In genomic region chr2:240831594-240832204, GRCh38 we compare ENCODE assay signal across 8 cellular contexts. TPM values are rescaled to one million over a fixed set of nuclear protein-coding genes. Genes with fewer than 3 reads are reported as not detected.
DNase-seq lines count a peak whose midpoint lies in the region; ATAC-seq and FAIRE-seq lines count a peak whose summit lies in the region.

No MANE protein-coding gene starts in this region.

- H3K9me3 Mint-ChIP-seq in activated CD4-positive, alpha-beta T cell treated with anti-CD3 and anti-CD28 coated beads, Interleukin-2, amount 10 ng/mL, durations not matched to agents 7 days and 5 days = no peaks in the 10 kb centered on the region
- H3K9me3 Mint-ChIP-seq in activated T-helper 2 cell treated with anti-CD3 and anti-CD28 coated beads, Interferon-gamma antibody, Interleukin-2, Interleukin-4, amounts not matched to agents 10 μg/mL and 5 μg/mL and 100 μg/mL, durations not matched to agents 14 hours and 24 hours and 36 hours = no peaks in the 10 kb centered on the region
- no peaks in the 10 kb centered on the region for H3K9me3 Mint-ChIP-seq in stimulated activated naive CD8-positive, alpha-beta T cell treated with anti-CD3 and anti-CD28 coated beads, Interleukin-15, amount 100 ng/mL, for 72 hours

- DNase-seq in activated CD4-positive, alpha-beta T cell treated with anti-CD3 and anti-CD28 coated beads, Interleukin-2, amount 10 ng/mL, durations not matched to agents 7 days and 5 days = no peak
- DNase-seq in activated CD4-positive, alpha-beta T cell treated with anti-CD3 and anti-CD28 coated beads for 48 hours = no peak
- no peak for DNase-seq in activated T-helper 2 cell treated with anti-CD3 and anti-CD28 coated beads, Interferon-gamma antibody, Interleukin-2, Interleukin-4, amounts not matched to agents 10 μg/mL and 5 μg/mL and 100 μg/mL, durations not matched to agents 14 hours and 24 hours and 36 hours (ENCODE audit: low spot score)
- DNase-seq in stimulated activated naive CD8-positive, alpha-beta T cell treated with anti-CD3 and anti-CD28 coated beads, Interleukin-15, amount 100 ng/mL, for 72 hours = no peak
- DNase-seq in HTR-8/SVneo (ENCODE audit: insufficient read length, low spot score) = no peak

- H3K9ac ChIP-seq in iPS-20b (ENCODE audit: low read depth, low read length) = no peak overlapping the region

- no peaks in the 10 kb centered on the region for H3K9me3 ChIP-seq in iPS-20b (ENCODE audit: insufficient read depth, low read depth, low read length)

- no peaks in the 10 kb centered on the region for H3K36me3 ChIP-seq in iPS-20b (ENCODE audit: insufficient read depth, low read depth, low read length)

- no peaks in the 10 kb centered on the region for H3K4me1 ChIP-seq in iPS-20b (ENCODE audit: insufficient read depth, low read length)

- peaks cover 37% of the 10 kb centered on the region for H3K27me3 Mint-ChIP-seq in activated CD4-positive, alpha-beta T cell treated with anti-CD3 and anti-CD28 coated beads, Interleukin-2, amount 10 ng/mL, durations not matched to agents 7 days and 5 days
- H3K27me3 Mint-ChIP-seq in activated T-helper 2 cell treated with anti-CD3 and anti-CD28 coated beads, Interferon-gamma antibody, Interleukin-2, Interleukin-4, amounts not matched to agents 10 μg/mL and 5 μg/mL and 100 μg/mL, durations not matched to agents 14 hours and 24 hours and 36 hours (ENCODE audit: low read depth) = peaks cover 18% of the 10 kb centered on the region
- peaks cover 50% of the 10 kb centered on the region for H3K27me3 Mint-ChIP-seq in stimulated activated naive CD8-positive, alpha-beta T cell treated with anti-CD3 and anti-CD28 coated beads, Interleukin-15, amount 100 ng/mL, for 72 hours

- CTCF ChIA-PET in activated CD4-positive, alpha-beta T cell treated with anti-CD3 and anti-CD28 coated beads, Interleukin-2, amount 10 ng/mL, durations not matched to agents 7 days and 5 days (lab: Charles Lee) = no interaction called here

- H3K27ac ChIP-seq in iPS-20b (ENCODE audit: low read length) = no peak overlapping the region

- POLR2A ChIA-PET in activated CD4-positive, alpha-beta T cell treated with anti-CD3 and anti-CD28 coated beads, Interleukin-2, amount 10 ng/mL, durations not matched to agents 7 days and 5 days (lab: Charles Lee) = no interaction called here

- H3K27ac Mint-ChIP-seq in activated CD4-positive, alpha-beta T cell treated with anti-CD3 and anti-CD28 coated beads, Interleukin-2, amount 10 ng/mL, durations not matched to agents 7 days and 5 days = peak overlapping the region; percentile 57
- no peak overlapping the region for H3K27ac Mint-ChIP-seq in activated T-helper 2 cell treated with anti-CD3 and anti-CD28 coated beads, Interferon-gamma antibody, Interleukin-2, Interleukin-4, amounts not matched to agents 10 μg/mL and 5 μg/mL and 100 μg/mL, durations not matched to agents 14 hours and 24 hours and 36 hours
- H3K27ac Mint-ChIP-seq in stimulated activated naive CD8-positive, alpha-beta T cell treated with anti-CD3 and anti-CD28 coated beads, Interleukin-15, amount 100 ng/mL, for 72 hours = peak overlapping the region in 1 of 2 donors; percentile 46

- FAIRE-seq in HTR-8/SVneo (lab: Jason Lieb, UNC) = no peak

- H3K27me3 ChIP-seq in iPS-20b (ENCODE audit: insufficient read depth, low read length) = peaks cover 55% of the 10 kb centered on the region

- H3K4me3 ChIP-seq in iPS-20b (ENCODE audit: low read length) = peak overlapping the region; percentile 67

- H3K4me1 Mint-ChIP-seq in activated CD4-positive, alpha-beta T cell treated with anti-CD3 and anti-CD28 coated beads, Interleukin-2, amount 10 ng/mL, durations not matched to agents 7 days and 5 days = peaks cover 5% of the 10 kb centered on the region
- peaks cover 2% of the 10 kb centered on the region for H3K4me1 Mint-ChIP-seq in activated T-helper 2 cell treated with anti-CD3 and anti-CD28 coated beads, Interferon-gamma antibody, Interleukin-2, Interleukin-4, amounts not matched to agents 10 μg/mL and 5 μg/mL and 100 μg/mL, durations not matched to agents 14 hours and 24 hours and 36 hours (ENCODE audit: low read depth)
- H3K4me1 Mint-ChIP-seq in stimulated activated naive CD8-positive, alpha-beta T cell treated with anti-CD3 and anti-CD28 coated beads, Interleukin-15, amount 100 ng/mL, for 72 hours = peaks cover 20% of the 10 kb centered on the region

- no peak for ATAC-seq in stimulated activated naive CD8-positive, alpha-beta T cell treated with anti-CD3 and anti-CD28 coated beads, Interleukin-15, amount 100 ng/mL, for 72 hours
- no peak for ATAC-seq in GM21717 (IDR thresholded peaks at IDR 0.05; ENCODE audit: unreplicated experiment)
- no peak for ATAC-seq in GM18511 (IDR thresholded peaks at IDR 0.05; ENCODE audit: unreplicated experiment)

- no peaks in the 10 kb centered on the region for H3K36me3 Mint-ChIP-seq in activated CD4-positive, alpha-beta T cell treated with anti-CD3 and anti-CD28 coated beads, Interleukin-2, amount 10 ng/mL, durations not matched to agents 7 days and 5 days (ENCODE audit: low read depth)
- no peaks in the 10 kb centered on the region for H3K36me3 Mint-ChIP-seq in activated T-helper 2 cell treated with anti-CD3 and anti-CD28 coated beads, Interferon-gamma antibody, Interleukin-2, Interleukin-4, amounts not matched to agents 10 μg/mL and 5 μg/mL and 100 μg/mL, durations not matched to agents 14 hours and 24 hours and 36 hours (ENCODE audit: low read depth)

- intact Hi-C loops in activated T-helper 2 cell treated with anti-CD3 and anti-CD28 coated beads, Interferon-gamma antibody, Interleukin-2, Interleukin-4, amounts not matched to agents 10 μg/mL and 5 μg/mL and 100 μg/mL, durations not matched to agents 14 hours and 24 hours and 36 hours (cut with micrococcal nuclease) = loop anchor here (1.0 kb wide), 1 partner anchor 265 kb away; no protein-coding TSS in a partner anchor

- peak overlapping the region; percentile 56 for H3K4me3 Mint-ChIP-seq in activated CD4-positive, alpha-beta T cell treated with anti-CD3 and anti-CD28 coated beads, Interleukin-2, amount 10 ng/mL, durations not matched to agents 7 days and 5 days
- peak overlapping the region; percentile 56 for H3K4me3 Mint-ChIP-seq in activated T-helper 2 cell treated with anti-CD3 and anti-CD28 coated beads, Interferon-gamma antibody, Interleukin-2, Interleukin-4, amounts not matched to agents 10 μg/mL and 5 μg/mL and 100 μg/mL, durations not matched to agents 14 hours and 24 hours and 36 hours (ENCODE audit: low read depth)
- peak overlapping the region; percentile 82 to 84 for H3K4me3 Mint-ChIP-seq in stimulated activated naive CD8-positive, alpha-beta T cell treated with anti-CD3 and anti-CD28 coated beads, Interleukin-15, amount 100 ng/mL, for 72 hours

RNA-seq across cellular contexts. Expression of gene KIF1A, which starts 11.7 kb away (rescaled TPM):
- under 1 TPM; 0.37 to 0.40 TPM for total RNA-seq in activated CD4-positive, alpha-beta T cell treated with anti-CD3 and anti-CD28 coated beads, Interleukin-2, amount 10 ng/mL, durations not matched to agents 7 days and 5 days
- 0.97 and 2.2 TPM in 2 replicates for total RNA-seq in activated T-helper 2 cell treated with anti-CD3 and anti-CD28 coated beads, Interferon-gamma antibody, Interleukin-2, Interleukin-4, amounts not matched to agents 10 μg/mL and 5 μg/mL and 100 μg/mL, durations not matched to agents 14 hours and 24 hours and 36 hours

RNA-seq across cellular contexts. Expression of gene AGXT, which starts 36.9 kb away (rescaled TPM):
- total RNA-seq in activated CD4-positive, alpha-beta T cell treated with anti-CD3 and anti-CD28 coated beads, Interleukin-2, amount 10 ng/mL, durations not matched to agents 7 days and 5 days = not detected
- not detected in 2 replicates for total RNA-seq in activated T-helper 2 cell treated with anti-CD3 and anti-CD28 coated beads, Interferon-gamma antibody, Interleukin-2, Interleukin-4, amounts not matched to agents 10 μg/mL and 5 μg/mL and 100 μg/mL, durations not matched to agents 14 hours and 24 hours and 36 hours
